Comparison of ENCODE assay signal across 29 cellular contexts in the genomic region with DNA sequence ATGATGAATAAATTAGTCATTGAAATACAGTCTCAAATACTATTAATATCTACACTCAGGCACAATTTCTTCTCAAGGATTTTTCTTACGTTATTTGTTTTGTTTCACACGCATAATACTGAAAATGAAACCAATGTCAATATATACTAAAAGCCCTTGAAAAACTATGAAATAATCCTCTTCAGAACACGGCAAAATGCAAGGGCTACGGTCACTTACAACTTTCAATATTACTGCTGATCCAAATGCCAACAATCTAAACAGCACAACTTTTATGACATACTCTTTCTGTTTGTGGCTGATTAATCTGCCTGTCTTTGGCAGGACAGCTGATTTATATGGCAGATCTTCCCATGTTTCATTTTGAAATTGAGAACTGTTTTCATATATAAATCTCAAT.
DNase-seq lines count a peak whose midpoint lies in the region; ATAC-seq lines count a peak whose summit lies in the region.
"Had no signal": no experiment of that assay in that cellular context is flagged by ENCODE, and none has a peak within 500 bp of the region (broad histone marks: within the 10 kb centered on the region; RNA-seq: fewer than 3 reads in every experiment).

No MANE protein-coding gene starts in this region.

- no peak overlapping the region for H3K4me2 ChIP-seq in GM23248 (ENCODE audit: unreplicated experiment)

- H3K27me3 ChIP-seq in CD4-positive, alpha-beta memory T cell (ENCODE audit: insufficient read depth, low read length), result no peaks in the 10 kb centered on the region
- H3K27me3 ChIP-seq in GM23248 (replicated peaks; ENCODE audit: insufficient read depth), result no peaks in the 10 kb centered on the region
- no peaks in the 10 kb centered on the region for H3K27me3 ChIP-seq in effector memory CD4-positive, alpha-beta T cell (replicated peaks; ENCODE audit: control insufficient read depth, insufficient read depth, low read length, poor library complexity, severe bottlenecking)
- H3K27me3 ChIP-seq: foreskin keratinocyte, pancreas had no signal

- in situ Hi-C loops in GM23248 (cut with MboI), result no loop called here

- H3K79me2 ChIP-seq in GM23248 (ENCODE audit: insufficient read depth), result no peaks in the 10 kb centered on the region; the same call in 1 of the 2 replicates

- peaks cover 10% of the 10 kb centered on the region for H3K4me1 ChIP-seq in CD4-positive, alpha-beta memory T cell (ENCODE audit: insufficient read depth, low read length)
- H3K4me1 ChIP-seq in GM23248 (ENCODE audit: insufficient read depth), result no peaks in the 10 kb centered on the region
- no peaks in the 10 kb centered on the region for H3K4me1 ChIP-seq in effector memory CD4-positive, alpha-beta T cell (ENCODE audit: control insufficient read depth, insufficient read depth, low read length, poor library complexity, severe bottlenecking)
- H3K4me1 ChIP-seq: foreskin keratinocyte, left ventricle myocardium inferior, pancreas had no signal

- H3K36me3 Mint-ChIP-seq in activated CD4-positive, alpha-beta T cell treated with anti-CD3 and anti-CD28 coated beads for 36 hours (ENCODE audit: low read depth), result peaks cover 57% of the 10 kb centered on the region
- peaks cover 41 to 62% of the 10 kb centered on the region in 2 donors for H3K36me3 Mint-ChIP-seq in CD4-positive, alpha-beta memory T cell
- peaks cover 13% of the 10 kb centered on the region for H3K36me3 Mint-ChIP-seq in activated naive CD8-positive, alpha-beta T cell treated with anti-CD3 and anti-CD28 coated beads, Interleukin-2, amount 10 ng/mL, durations not matched to agents 7 days and 5 days

- WGBS in GM23248 (ENCODE audit: low coverage in 1 of 2, low lambda C conversion rate in 2 of 2, missing lambda C conversion rate in 2 of 2), 2 experiments, result 98 to 100% methylated on average over 4 of the region's 4 CpGs

- H3K9me3 ChIP-seq in CD4-positive, alpha-beta memory T cell (ENCODE audit: control insufficient read depth in 1 of 2, low read length in 2 of 2), result no peaks in the 10 kb centered on the region
- H3K9me3 ChIP-seq in GM23248 (ENCODE audit: low read depth), result no peaks in the 10 kb centered on the region
- no peaks in the 10 kb centered on the region for H3K9me3 ChIP-seq in effector memory CD4-positive, alpha-beta T cell (ENCODE audit: control insufficient read depth, low read length)
- H3K9me3 ChIP-seq: left ventricle myocardium inferior, pancreas had no signal

- peak overlapping the region; percentile 42 for H3K27ac ChIP-seq in CD4-positive, alpha-beta memory T cell (ENCODE audit: low read depth, low read length)
- no peak overlapping the region for H3K27ac ChIP-seq in GM23248
- H3K27ac ChIP-seq in effector memory CD4-positive, alpha-beta T cell (ENCODE audit: insufficient read depth, low read length, poor library complexity, severe bottlenecking), result no peak overlapping the region
- H3K27ac ChIP-seq: foreskin keratinocyte, left ventricle myocardium inferior, pancreas had no signal

- no peaks in the 10 kb centered on the region for H4K20me1 ChIP-seq in GM23248 (ENCODE audit: insufficient read depth)

- intact Hi-C loops in activated CD4-positive, alpha-beta T cell treated with anti-CD3 and anti-CD28 coated beads for 36 hours (cut with DNase I, micrococcal nuclease), result no loop called here
- intact Hi-C loops in CD4-positive, alpha-beta memory T cell (cut with micrococcal nuclease), result no loop called here

- peaks cover 5% of the 10 kb centered on the region for H3K36me3 ChIP-seq in CD4-positive, alpha-beta memory T cell (ENCODE audit: insufficient read depth, low read length)
- H3K36me3 ChIP-seq in GM23248 (ENCODE audit: low read depth), result peaks cover 35% of the 10 kb centered on the region
- peaks cover 10% of the 10 kb centered on the region for H3K36me3 ChIP-seq in effector memory CD4-positive, alpha-beta T cell (ENCODE audit: control insufficient read depth, insufficient read depth, low read length)

- no peak overlapping the region for H3K9ac ChIP-seq in GM23248

- H3K4me3 Mint-ChIP-seq in activated CD4-positive, alpha-beta T cell treated with anti-CD3 and anti-CD28 coated beads for 36 hours, result no peak overlapping the region
- peak overlapping the region; percentile 53 to 82 (median 75) for H3K4me3 Mint-ChIP-seq in CD4-positive, alpha-beta memory T cell
- H3K4me3 Mint-ChIP-seq in activated naive CD8-positive, alpha-beta T cell treated with anti-CD3 and anti-CD28 coated beads, Interleukin-2, amount 10 ng/mL, durations not matched to agents 7 days and 5 days, result peak overlapping the region; percentile 1
- H3K4me3 Mint-ChIP-seq: nephron progenitor cell, WTC11 had no signal

- peak overlapping the region; percentile 8 for H3K27ac Mint-ChIP-seq in activated CD4-positive, alpha-beta T cell treated with anti-CD3 and anti-CD28 coated beads for 36 hours
- H3K27ac Mint-ChIP-seq in CD4-positive, alpha-beta memory T cell, result peak overlapping the region; percentile 0 to 94 (median 71)
- peak overlapping the region; percentile 26 for H3K27ac Mint-ChIP-seq in activated naive CD8-positive, alpha-beta T cell treated with anti-CD3 and anti-CD28 coated beads, Interleukin-2, amount 10 ng/mL, durations not matched to agents 7 days and 5 days
- H3K27ac Mint-ChIP-seq: nephron progenitor cell, WTC11 had no signal

- no peaks in the 10 kb centered on the region for H3F3A ChIP-seq in GM23248 (ENCODE audit: insufficient read depth)

- ATAC-seq in activated CD4-positive, alpha-beta T cell treated with anti-CD3 and anti-CD28 coated beads for 36 hours, result peak; percentile 78
- ATAC-seq in HG02885 (IDR thresholded peaks at IDR 0.05; ENCODE audit: poor library complexity, unreplicated experiment), result peak; percentile 43
- no peak for ATAC-seq in activated naive CD8-positive, alpha-beta T cell treated with anti-CD3 and anti-CD28 coated beads, Interleukin-2, amount 10 ng/mL, durations not matched to agents 7 days and 5 days (ENCODE audit: low read depth)
- ATAC-seq: foreskin keratinocyte, pancreas, right cardiac atrium, WTC11 had no signal

- peaks cover 15% of the 10 kb centered on the region for H3K4me1 Mint-ChIP-seq in activated CD4-positive, alpha-beta T cell treated with anti-CD3 and anti-CD28 coated beads for 36 hours
- H3K4me1 Mint-ChIP-seq in CD4-positive, alpha-beta memory T cell, result peaks cover 19 to 26% (median 21%) of the 10 kb centered on the region in 4 donors
- H3K4me1 Mint-ChIP-seq in activated naive CD8-positive, alpha-beta T cell treated with anti-CD3 and anti-CD28 coated beads, Interleukin-2, amount 10 ng/mL, durations not matched to agents 7 days and 5 days, result peaks cover 2% of the 10 kb centered on the region
- H3K4me1 Mint-ChIP-seq: nephron progenitor cell, WTC11 had no signal

- no peak for DNase-seq in activated CD4-positive, alpha-beta T cell treated with anti-CD3 and anti-CD28 coated beads for 36 hours
- DNase-seq in activated CD4-positive, alpha-beta T cell treated with anti-CD3 and anti-CD28 coated beads, Interleukin-2, amount 50 U/mL, for 48 hours, result no peak
- DNase-seq in CD4-positive, alpha-beta memory T cell, result no peak
- DNase-seq in activated naive CD8-positive, alpha-beta T cell treated with anti-CD3 and anti-CD28 coated beads, Interleukin-2, amount 10 ng/mL, durations not matched to agents 7 days and 5 days, result no peak
- DNase-seq in GM23248 (no peak), NCI-H345 treated with DMSO at 0.1 percent for 48 hours (lab: John Stamatoyannopoulos, UW; ENCODE audit: unreplicated experiment) (no peak)
- no peak for DNase-seq in effector memory CD4-positive, alpha-beta T cell
- DNase-seq: 8988T; activated naive CD4-positive, alpha-beta T cell treated with anti-CD3 and anti-CD28 coated beads, Interleukin-2, amount 50 U/mL, for 16 hours; cerebellar nuclear complex; COR-L47; DND-41; erythroblast; foreskin keratinocyte; KG1; left ventricle myocardium inferior; midbrain; NCI-H1694 treated with DMSO at 0.1 percent for 48 hours; NCI-H2171 treated with DMSO at 0.1 percent for 48 hours; NCI-H69; nephron progenitor cell; pancreas; right cardiac atrium; stimulated activated CD4-positive, alpha-beta T cell treated with anti-CD3 and anti-CD28 coated beads, Interleukin-12 subunit alpha, Interleukin-12 subunit beta, amount 100 ng/mL, for 4 hours; stimulated activated CD4-positive, alpha-beta T cell treated with anti-CD3 and anti-CD28 coated beads, Interleukin-4, amount 100 ng/mL, for 4 hours; T-helper 9 cell; trophoblast cell had no signal

- no peaks in the 10 kb centered on the region for H3K9me2 ChIP-seq in GM23248 (ENCODE audit: insufficient read depth)

- CTCF ChIA-PET in activated CD4-positive, alpha-beta T cell treated with anti-CD3 and anti-CD28 coated beads for 36 hours (lab: Charles Lee), result interaction anchor here (0.7 to 1.4 kb wide), 2 partner anchors 14 to 21 kb away, joined by 3 read pairs; no protein-coding TSS in a partner anchor
- CTCF ChIA-PET in CD4-positive, alpha-beta memory T cell (lab: Charles Lee; ENCODE audit: partially characterized antibody), result no interaction called here

- no peak overlapping the region for H2AFZ ChIP-seq in GM23248

- H3K9me3 Mint-ChIP-seq in activated CD4-positive, alpha-beta T cell treated with anti-CD3 and anti-CD28 coated beads for 36 hours (ENCODE audit: low read depth), result no peaks in the 10 kb centered on the region
- no peaks in the 10 kb centered on the region for H3K9me3 Mint-ChIP-seq in CD4-positive, alpha-beta memory T cell
- H3K9me3 Mint-ChIP-seq in activated naive CD8-positive, alpha-beta T cell treated with anti-CD3 and anti-CD28 coated beads, Interleukin-2, amount 10 ng/mL, durations not matched to agents 7 days and 5 days, result no peaks in the 10 kb centered on the region
- H3K9me3 Mint-ChIP-seq: nephron progenitor cell, WTC11 had no signal

- no peaks in the 10 kb centered on the region for H3K27me3 Mint-ChIP-seq in activated CD4-positive, alpha-beta T cell treated with anti-CD3 and anti-CD28 coated beads for 36 hours
- H3K27me3 Mint-ChIP-seq in CD4-positive, alpha-beta memory T cell, result no peaks in the 10 kb centered on the region
- H3K27me3 Mint-ChIP-seq in activated naive CD8-positive, alpha-beta T cell treated with anti-CD3 and anti-CD28 coated beads, Interleukin-2, amount 10 ng/mL, durations not matched to agents 7 days and 5 days, result no peaks in the 10 kb centered on the region

- H3K4me3 ChIP-seq in CD4-positive, alpha-beta memory T cell (ENCODE audit: low read length in 2 of 2), result peak overlapping the region in 1 of 2 donors; percentile 30
- no peak overlapping the region for H3K4me3 ChIP-seq in GM23248
- no peak overlapping the region for H3K4me3 ChIP-seq in effector memory CD4-positive, alpha-beta T cell (ENCODE audit: insufficient read depth, low read depth, low read length, poor library complexity, severe bottlenecking)
- H3K4me3 ChIP-seq: left ventricle myocardium inferior, pancreas had no signal

- POLR2A ChIA-PET in activated CD4-positive, alpha-beta T cell treated with anti-CD3 and anti-CD28 coated beads for 36 hours (lab: Charles Lee), result no interaction called here
- POLR2A ChIA-PET in CD4-positive, alpha-beta memory T cell (lab: Charles Lee; ENCODE audit: partially characterized antibody), result no interaction called here
- POLR2A ChIA-PET in activated naive CD8-positive, alpha-beta T cell treated with anti-CD3 and anti-CD28 coated beads, Interleukin-2, amount 10 ng/mL, durations not matched to agents 7 days and 5 days (lab: Charles Lee), result no interaction called here

Comparison
In these comparisons a context has a peak if more than half of its experiments do, and no peak if none do; other contexts are left out.
1. H3K27ac Mint-ChIP-seq: peak in every context shown above with its lines; median percentile 71 in CD4-positive, alpha-beta memory T cell; 26 in activated naive CD8-positive, alpha-beta T cell treated with anti-CD3 and anti-CD28 coated beads, Interleukin-2, amount 10 ng/mL, durations not matched to agents 7 days and 5 days; 8 in activated CD4-positive, alpha-beta T cell treated with anti-CD3 and anti-CD28 coated beads for 36 hours.